ENCODE assay signal across 13 cellular contexts in the genomic region with DNA sequence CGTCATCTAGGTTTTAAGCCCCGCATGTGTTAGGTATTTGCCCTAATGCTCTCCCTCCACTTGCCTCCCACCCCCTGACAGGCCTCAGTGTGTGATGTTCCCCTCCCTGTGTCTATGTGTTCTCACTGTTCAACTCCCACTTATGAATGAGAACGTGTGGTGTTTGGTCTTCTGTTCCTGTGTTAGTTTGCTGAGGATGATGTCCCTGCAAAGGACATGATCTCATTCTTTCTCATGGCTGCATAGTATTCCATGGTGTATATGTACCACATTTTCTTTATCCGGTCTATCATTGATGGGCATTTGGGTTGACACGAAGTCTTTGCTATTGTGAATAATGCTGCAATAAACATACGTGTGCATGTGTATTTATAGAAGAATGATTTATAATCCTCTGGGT. TPM values are rescaled to one million over a fixed set of nuclear protein-coding genes. Genes with fewer than 3 reads are reported as not detected.
"Had no signal": no experiment of that assay in that cellular context is flagged by ENCODE, and none has a peak within 500 bp of the region (broad histone marks: within the 10 kb centered on the region; RNA-seq: fewer than 3 reads in every experiment).

No MANE protein-coding gene starts in this region.

RNA-seq across cellular contexts. Expression of a gene that starts 22.4 kb away (rescaled TPM):
- total RNA-seq: stomach, subcutaneous adipose tissue, suprapubic skin, temporal lobe, thoracic aorta, thyroid gland, tibial nerve, transverse colon, upper lobe of right lung, ureter, urinary bladder, uterus, vagina had no signal
- polyA plus RNA-seq: stomach, urinary bladder had no signal
